25 cellular contexts compared by ENCODE assay signal in genomic region chr3:143089965-143090364, GRCh38. TPM values are rescaled to one million over a fixed set of nuclear protein-coding genes. Genes with fewer than 3 reads are reported as not detected.
DNase-seq lines count a peak whose midpoint lies in the region; ATAC-seq, FAIRE-seq and TF ChIP-seq lines count a peak whose summit lies in the region.
"Had no signal": no experiment of that assay in that cellular context is flagged by ENCODE, and none has a peak within 500 bp of the region (broad histone marks: within the 10 kb centered on the region; RNA-seq: fewer than 3 reads in every experiment).

No MANE protein-coding gene starts in this region.

- no peak overlapping the region for H3K27ac ChIP-seq in HepG2 (ENCODE audit: extremely low read length, insufficient read depth, low read length)
- no peak overlapping the region for H3K27ac ChIP-seq in right lobe of liver
- no peak overlapping the region for H3K27ac ChIP-seq in K562 (ENCODE audit: extremely low read depth, low read depth, low read length)
- H3K27ac ChIP-seq: 22Rv1, BLaER1, C4-2B, GM23248 had no signal

- no peak for DNase-seq in HepG2 (ENCODE audit: low spot score)
- DNase-seq in right lobe of liver, result no peak
- no peak for DNase-seq in K562 (ENCODE audit: extremely low read depth in 1 of 4, low spot score in 3 of 4)
- no peak for DNase-seq in HEK293T (ENCODE audit: extremely low spot score)
- DNase-seq: Caco-2; CD4-positive, CD25-positive, alpha-beta regulatory T cell; CD8-positive, alpha-beta T cell; DMS153; DND-41; GM23248; H7; HCEC 1CT; HFFc6 had no signal

- TF ChIP-seq EP300 in HepG2 (IDR thresholded peaks at IDR 0.05; ENCODE audit: low read depth in 2 of 2, low read length in 2 of 2) (no peak), HepG2 (CRISPR knock-in tag; IDR thresholded peaks at IDR 0.05; ENCODE audit: borderline replicate concordance) (no peak), K562 (IDR thresholded peaks at IDR 0.05; ENCODE audit: low read length) (no peak)

- H3K9ac ChIP-seq in HepG2 (ENCODE audit: insufficient read depth, low read depth, low read length) (no peak overlapping the region), K562 (ENCODE audit: insufficient read depth in 1 of 2, low read depth in 2 of 2, low read length in 2 of 2) (no peak overlapping the region)
- H3K9ac ChIP-seq: BLaER1, GM23248 had no signal

- BruUV-seq in HepG2 (replicated peaks; lab: Mats Ljungman, UMichigan), result no TSS peak
- BruUV-seq in K562 (replicated peaks; lab: Mats Ljungman, UMichigan), result no TSS peak

- H3K9me3 ChIP-seq in HepG2 (ENCODE audit: low read length) (no peaks in the 10 kb centered on the region), right lobe of liver (no peaks in the 10 kb centered on the region), K562 (replicated peaks; ENCODE audit: control insufficient read depth, insufficient read depth, low read depth, low read length) (no peaks in the 10 kb centered on the region)
- H3K9me3 ChIP-seq: Caco-2 had no signal

- H3K36me3 ChIP-seq in HepG2 (replicated peaks in 1 of 2; ENCODE audit: control insufficient read depth in 1 of 2, insufficient read depth in 2 of 2, low read length in 2 of 2), result no peaks in the 10 kb centered on the region
- H3K36me3 ChIP-seq in right lobe of liver, result no peaks in the 10 kb centered on the region
- no peaks in the 10 kb centered on the region for H3K36me3 ChIP-seq in K562 (ENCODE audit: control insufficient read depth, insufficient read depth, low read length)
- H3K36me3 ChIP-seq: BLaER1 had no signal

- no peaks in the 10 kb centered on the region for H3K27me3 Mint-ChIP-seq in nephron (ENCODE audit: low read depth)
- H3K27me3 Mint-ChIP-seq: B cell; CD4-positive, CD25-positive, alpha-beta regulatory T cell had no signal

- H3K4me3 ChIP-seq in HepG2 (replicated peaks in 1 of 3; ENCODE audit: insufficient read depth in 1 of 3, low read depth in 2 of 3, low read length in 3 of 3) (no peak overlapping the region), right lobe of liver (no peak overlapping the region), K562 (no peak overlapping the region)
- H3K4me3 ChIP-seq: BLaER1, GM23248 had no signal

- H4K20me1 ChIP-seq in HepG2 (ENCODE audit: insufficient read depth, low read length) (no peaks in the 10 kb centered on the region), K562 (replicated peaks; ENCODE audit: control insufficient read depth, insufficient read depth, low read length) (no peaks in the 10 kb centered on the region)
- H4K20me1 ChIP-seq: BLaER1 had no signal

- POLR2A ChIA-PET in HepG2 (lab: Yijun Ruan, JAX) (no interaction called here), K562 (lab: Yijun Ruan, JAX) (no interaction called here), HEK293T (lab: Yijun Ruan, JAX) (no interaction called here)

- TF ChIP-seq CTCF in HepG2 (CRISPR knock-in tag; IDR thresholded peaks at IDR 0.05), result no peak
- TF ChIP-seq CTCF in right lobe of liver (IDR thresholded peaks at IDR 0.05), result no peak
- no peak for TF ChIP-seq CTCF in K562 (IDR thresholded peaks at IDR 0.05 in 2 of 3, conservative IDR thresholded peaks at IDR 0.05 in 1 of 3; ENCODE audit: insufficient read depth in 2 of 3, low read depth in 1 of 3, low read length in 3 of 3)
- TF ChIP-seq CTCF in nephron (IDR thresholded peaks at IDR 0.05; ENCODE audit: unreplicated experiment in 3 of 3), result no peak

- H3K9me3 Mint-ChIP-seq in nephron, result peaks cover 12% of the 10 kb centered on the region
- H3K9me3 Mint-ChIP-seq: CD4-positive, CD25-positive, alpha-beta regulatory T cell; CD8-positive, alpha-beta T cell had no signal

- H3K79me2 ChIP-seq in HepG2 (ENCODE audit: insufficient read depth, low read length) (no peaks in the 10 kb centered on the region), K562 (ENCODE audit: control insufficient read depth, insufficient read depth, low read length) (no peaks in the 10 kb centered on the region)

- peaks cover 8% of the 10 kb centered on the region for H3K36me3 Mint-ChIP-seq in nephron (ENCODE audit: low read depth)
- H3K36me3 Mint-ChIP-seq: CD4-positive, CD25-positive, alpha-beta regulatory T cell; CD8-positive, alpha-beta T cell had no signal

- TF ChIP-seq POLR2A in HepG2 (IDR thresholded peaks at IDR 0.05; ENCODE audit: insufficient read depth in 1 of 2, low read depth in 2 of 2, low read length in 2 of 2) (no peak), right lobe of liver (IDR thresholded peaks at IDR 0.05) (no peak), K562 (conservative IDR thresholded peaks at IDR 0.05) (no peak)

- no peak for FAIRE-seq in HepG2 (lab: Jason Lieb, UNC)
- FAIRE-seq in K562 (lab: Jason Lieb, UNC), result no peak
- FAIRE-seq: A204.1, G401.6, GM12892, GM19239, H1 had no signal

- H3K4me1 ChIP-seq in HepG2 (ENCODE audit: insufficient read depth, low read length) (no peaks in the 10 kb centered on the region), right lobe of liver (no peaks in the 10 kb centered on the region), K562 (replicated peaks in 1 of 2; ENCODE audit: control insufficient read depth in 2 of 2, insufficient read depth in 2 of 2, low read length in 2 of 2) (peaks cover 0 to 14% of the 10 kb centered on the region in 2 experiments; a peak in 2 of 5 replicates)
- H3K4me1 ChIP-seq: Caco-2 had no signal

- no peak overlapping the region for H2AFZ ChIP-seq in HepG2 (ENCODE audit: low read length)
- no peak overlapping the region for H2AFZ ChIP-seq in K562 (ENCODE audit: low read depth, low read length)
- H2AFZ ChIP-seq: GM23248 had no signal

- H3K4me1 Mint-ChIP-seq in nephron, result peaks cover 9% of the 10 kb centered on the region

- no peaks in the 10 kb centered on the region for H3K9me1 ChIP-seq in K562 (ENCODE audit: control insufficient read depth, insufficient read depth, low read length)

- in situ Hi-C loops in HepG2 (cut with HindIII; ENCODE audit: extremely low pct_ligation_motif_present, low pct_unique_long_range_greater_than_20kb) (no loop called here), K562 (cut with MboI) (no loop called here)

- no peak overlapping the region for H3K4me2 ChIP-seq in HepG2 (ENCODE audit: low read depth, low read length)
- no peak overlapping the region for H3K4me2 ChIP-seq in K562 (ENCODE audit: insufficient read depth, low read length)
- H3K4me2 ChIP-seq: BLaER1 had no signal

- H3K27me3 ChIP-seq in HepG2 (ENCODE audit: control insufficient read depth in 1 of 2, insufficient read depth in 2 of 2, low read length in 2 of 2), result peaks cover 0 to 6% of the 10 kb centered on the region in 2 experiments; a peak in 3 of 5 replicates
- H3K27me3 ChIP-seq in right lobe of liver, result no peaks in the 10 kb centered on the region
- no peaks in the 10 kb centered on the region for H3K27me3 ChIP-seq in K562 (ENCODE audit: control insufficient read depth in 2 of 2, insufficient read depth in 2 of 2, low read length in 2 of 2)
- H3K27me3 ChIP-seq: BLaER1 had no signal

- peak overlapping the region; percentile 9 to 71 (median 37) for H3K27ac Mint-ChIP-seq in nephron
- H3K27ac Mint-ChIP-seq: B cell; CD4-positive, CD25-positive, alpha-beta regulatory T cell; CD8-positive, alpha-beta T cell; HFFc6 had no signal

- intact Hi-C loops in HepG2 (cut with micrococcal nuclease; ENCODE audit: unreplicated experiment) (loop anchor here (10.0 kb wide), 1 partner anchor 1275 kb away; no protein-coding TSS in a partner anchor), right lobe of liver (cut with DNase I) (no loop called here), K562 (cut with micrococcal nuclease) (no loop called here)

- TF ChIP-seq RAD21 in HepG2 (CRISPR knock-in tag; IDR thresholded peaks at IDR 0.05), result no peak
- TF ChIP-seq RAD21 in K562 (CRISPR knock-in tag; conservative IDR thresholded peaks at IDR 0.05 in 1 of 2, IDR thresholded peaks at IDR 0.05 in 1 of 2), result no peak

- 74% methylated on average over 4 of the region's 4 CpGs for WGBS in HepG2 (ENCODE audit: low lambda C conversion rate)
- 76% methylated on average over 4 of the region's 4 CpGs for WGBS in right lobe of liver (ENCODE audit: insufficient coverage, low coverage, low lambda C conversion rate, missing lambda C conversion rate)
- 100% methylated on average over 2 of the region's 4 CpGs for WGBS in K562 (ENCODE audit: insufficient coverage, low coverage, missing lambda C conversion rate)

- CTCF ChIA-PET in HepG2 (lab: Yijun Ruan, JAX; ENCODE audit: low intra/inter-chr PET ratio, low total read pairs) (no interaction called here), K562 (lab: Yijun Ruan, JAX; ENCODE audit: low intra/inter-chr PET ratio) (no interaction called here), HEK293T (lab: Yijun Ruan, JAX) (no interaction called here)

- no peak for ATAC-seq in HepG2
- ATAC-seq in right lobe of liver, result no peak
- no peak for ATAC-seq in K562
- ATAC-seq in GM18519 (IDR thresholded peaks at IDR 0.05; ENCODE audit: low FRiP score, unreplicated experiment), result no peak
- ATAC-seq in HG03025 (IDR thresholded peaks at IDR 0.05; ENCODE audit: low FRiP score, unreplicated experiment), result no peak
- ATAC-seq: CD8-positive, alpha-beta T cell had no signal

- H3K4me3 Mint-ChIP-seq in nephron, result no peak overlapping the region
- H3K4me3 Mint-ChIP-seq: B cell; CD4-positive, CD25-positive, alpha-beta regulatory T cell; CD8-positive, alpha-beta T cell; HFFc6 had no signal

RNA-seq across cellular contexts. Expression of gene CHST2, which starts 29.6 kb away (rescaled TPM):
- not detected in 2 replicates for total RNA-seq in HepG2 (2016; rRNA removed; fragmentation: Illumina TruSeq; extraction: Trizol)
- not detected in 2 replicates for total RNA-seq in HepG2 (2016; cell fraction: cytosol; rRNA removed; fragmentation: Illumina TruSeq; extraction: Trizol; ENCODE audit: low read depth)
- not detected in 2 replicates for total RNA-seq in HepG2 (2016; cell fraction: insoluble cytoplasmic fraction; rRNA removed; fragmentation: Illumina TruSeq; extraction: Trizol)
- not detected in 2 replicates for total RNA-seq in HepG2 (2016; cell fraction: membrane; rRNA removed; fragmentation: Illumina TruSeq; extraction: Trizol)
- total RNA-seq in HepG2 (2016; cell fraction: nucleus; rRNA removed; fragmentation: Illumina TruSeq; extraction: Trizol), result not detected in 2 replicates
- not detected in 2 replicates for polyA plus RNA-seq in HepG2 (2011; rRNA removed)
- polyA plus RNA-seq in HepG2 (2011; cell fraction: cytosol; rRNA removed), result not detected in 2 replicates
- not detected in 2 replicates for polyA plus RNA-seq in HepG2 (2011; cell fraction: nucleus; rRNA removed)
- polyA plus RNA-seq in HepG2 (2012), result not detected in 2 replicates
- polyA plus RNA-seq in HepG2 (2016; cell fraction: cytosol; fragmentation: Illumina TruSeq; extraction: Trizol; ENCODE audit: low read depth), result not detected in 2 replicates
- polyA plus RNA-seq in HepG2 (2016; cell fraction: insoluble cytoplasmic fraction; fragmentation: Illumina TruSeq; extraction: Trizol; ENCODE audit: low read depth), result not detected in 2 replicates
- not detected in 2 replicates for polyA plus RNA-seq in HepG2 (2016; cell fraction: membrane; fragmentation: Illumina TruSeq; extraction: Trizol; ENCODE audit: low read depth)
- polyA plus RNA-seq in HepG2 (2016; cell fraction: nucleus; fragmentation: Illumina TruSeq; extraction: Trizol; ENCODE audit: insufficient read depth, low read depth), result not detected in 2 replicates
- 0.05 TPM in 1 of 2 replicates, not detected in the other for polyA minus RNA-seq in HepG2 (2011; rRNA and poly(A)+ RNA removed; ENCODE audit: low replicate concordance)
- not detected in 2 replicates for polyA minus RNA-seq in HepG2 (2011; cell fraction: cytosol; rRNA and poly(A)+ RNA removed)
- not detected in 2 replicates for polyA minus RNA-seq in HepG2 (2011; cell fraction: nucleus; rRNA and poly(A)+ RNA removed)
- 1 to 10 TPM in 4 of 6 experiments, under 1 TPM in 2; 0.73 to 1.7 (median 1.1) TPM for total RNA-seq in right lobe of liver
- total RNA-seq in K562 (2011; cell fraction: chromatin; rRNA removed; ENCODE audit: low replicate concordance), result 15.4 and 34.1 TPM in 2 replicates
- 40.4 and 52.0 TPM in 2 replicates for total RNA-seq in K562 (2011; cell fraction: nucleolus; rRNA removed)
- 27.5 and 32.1 TPM in 2 replicates for total RNA-seq in K562 (2011; cell fraction: nucleoplasm; rRNA removed)
- total RNA-seq in K562 (2014; rRNA removed), result 27.3 and 28.5 TPM in 2 replicates
- 10.6 and 10.7 TPM in 2 replicates for total RNA-seq in K562 (2014; rRNA removed; fragmentation: Illumina TruSeq; extraction: Trizol)
- total RNA-seq in K562 (2015; rRNA removed; fragmentation: Illumina TruSeq; extraction: Trizol), result 13.9 and 14.7 TPM in 2 replicates
- 55.1 and 60.3 TPM in 2 replicates for total RNA-seq in K562 (2021)
- polyA plus RNA-seq in K562 (2011; rRNA removed), result 8.0 and 13.7 TPM in 2 replicates
- 10.9 and 33.4 TPM in 2 replicates for polyA plus RNA-seq in K562 (2011; cell fraction: cytosol; rRNA removed)
- polyA plus RNA-seq in K562 (2011; cell fraction: nucleus; rRNA removed), result 19.2 and 52.4 TPM in 2 replicates
- polyA plus RNA-seq in K562 (2012), result 25.3 and 34.2 TPM in 2 replicates
- 16.5 and 19.2 TPM in 2 replicates for polyA plus RNA-seq in K562 (2014; fragmentation: Illumina TruSeq; extraction: Trizol)
- polyA plus RNA-seq in K562 (2014; fragmentation: Nextera tagmentation; extraction: Ambion mirVana), result 1 to 10 TPM; 3.4 to 3.7 TPM
- polyA plus RNA-seq in K562 (2014; rRNA removed), result 32.6 and 36.4 TPM in 2 replicates
- 4.3 and 8.8 TPM in 2 replicates for polyA minus RNA-seq in K562 (2011; rRNA and poly(A)+ RNA removed)
- polyA minus RNA-seq in K562 (2011; cell fraction: cytosol; rRNA and poly(A)+ RNA removed), result 17.7 and 18.6 TPM in 2 replicates
- 21.2 and 23.4 TPM in 2 replicates for polyA minus RNA-seq in K562 (2011; cell fraction: nucleus; rRNA and poly(A)+ RNA removed)
- total RNA-seq: Caco-2 had no signal

Comparison
In these comparisons a context has a peak if more than half of its experiments do, and no peak if none do; other contexts are left out.
1. RNA of gene CHST2, which starts 29.6 kb away (total RNA-seq): 10.6 to 60.3 TPM in K562; 0.73 to 1.7 TPM in right lobe of liver and not detected in HepG2; every median in the first group is over 4 times any median in the second.
2. Of the 241 proteins assayed by ChIP-seq in both HepG2 and K562: peak only in HepG2: none; only in K562: KDM1A; in both: ZNF121; in neither: 239.